ENCODE assay signal across 1 cellular context in the genomic region with DNA sequence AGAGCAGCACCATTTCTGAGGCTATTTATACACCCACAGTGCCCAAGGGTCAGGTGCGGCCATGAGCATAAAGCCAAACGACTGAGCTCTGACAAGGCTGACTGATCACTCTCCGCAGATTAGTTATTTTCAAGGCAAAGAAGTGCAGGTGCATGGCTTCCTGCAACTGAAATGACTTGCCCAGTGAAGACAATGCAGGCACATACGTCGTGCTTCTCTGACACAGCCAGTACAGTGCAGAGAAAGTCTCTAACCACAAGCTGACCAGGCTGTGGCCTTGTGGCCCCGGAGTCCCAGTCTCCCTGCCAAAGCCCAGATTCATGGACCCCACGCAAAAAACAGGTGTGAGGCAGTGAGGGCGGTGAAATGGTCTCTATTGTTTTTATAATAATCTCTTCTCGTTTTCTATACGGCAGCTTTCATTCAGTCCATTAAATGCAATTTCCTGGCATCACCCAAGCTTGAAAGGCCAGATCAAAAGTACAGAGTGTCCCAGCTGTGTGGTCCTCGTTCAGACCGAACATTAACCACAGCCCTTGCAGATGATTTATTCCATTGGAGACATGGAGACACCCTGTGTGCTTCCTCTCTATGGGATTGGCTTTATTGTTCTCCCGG.
TF ChIP-seq lines count a peak whose summit lies in the region.

No MANE protein-coding gene starts in this region.

TF ChIP-seq in SK-N-SH, 30 proteins besides CTCF, POLR2A, EP300 and RAD21 (continued from another document):
- TF ChIP-seq, protein P1, sequence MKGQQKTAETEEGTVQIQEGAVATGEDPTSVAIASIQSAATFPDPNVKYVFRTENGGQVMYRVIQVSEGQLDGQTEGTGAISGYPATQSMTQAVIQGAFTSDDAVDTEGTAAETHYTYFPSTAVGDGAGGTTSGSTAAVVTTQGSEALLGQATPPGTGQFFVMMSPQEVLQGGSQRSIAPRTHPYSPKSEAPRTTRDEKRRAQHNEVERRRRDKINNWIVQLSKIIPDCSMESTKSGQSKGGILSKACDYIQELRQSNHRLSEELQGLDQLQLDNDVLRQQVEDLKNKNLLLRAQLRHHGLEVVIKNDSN (IDR thresholded peaks at IDR 0.05; ENCODE audit: borderline replicate concordance, low read depth): no peak
- TF ChIP-seq TEAD4 (IDR thresholded peaks at IDR 0.05; ENCODE audit: borderline replicate concordance, insufficient read depth): no peak
- no peak for TF ChIP-seq FOSL2 (IDR thresholded peaks at IDR 0.05; ENCODE audit: borderline replicate concordance, low read depth)
- TF ChIP-seq, protein P2, sequence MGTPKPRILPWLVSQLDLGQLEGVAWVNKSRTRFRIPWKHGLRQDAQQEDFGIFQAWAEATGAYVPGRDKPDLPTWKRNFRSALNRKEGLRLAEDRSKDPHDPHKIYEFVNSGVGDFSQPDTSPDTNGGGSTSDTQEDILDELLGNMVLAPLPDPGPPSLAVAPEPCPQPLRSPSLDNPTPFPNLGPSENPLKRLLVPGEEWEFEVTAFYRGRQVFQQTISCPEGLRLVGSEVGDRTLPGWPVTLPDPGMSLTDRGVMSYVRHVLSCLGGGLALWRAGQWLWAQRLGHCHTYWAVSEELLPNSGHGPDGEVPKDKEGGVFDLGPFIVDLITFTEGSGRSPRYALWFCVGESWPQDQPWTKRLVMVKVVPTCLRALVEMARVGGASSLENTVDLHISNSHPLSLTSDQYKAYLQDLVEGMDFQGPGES (IDR thresholded peaks at IDR 0.05; ENCODE audit: low read depth, low read length): no peak
- no peak for TF ChIP-seq GABPA (IDR thresholded peaks at IDR 0.05; ENCODE audit: low read depth)
- TF ChIP-seq FOXJ3 (CRISPR knock-in tag; IDR thresholded peaks at IDR 0.05): no peak
- TF ChIP-seq ELF1 (IDR thresholded peaks at IDR 0.05): no peak
- TF ChIP-seq MEF2A (IDR thresholded peaks at IDR 0.05; ENCODE audit: borderline replicate concordance, low read depth): no peak
- no peak for TF ChIP-seq SIN3A (IDR thresholded peaks at IDR 0.05; ENCODE audit: borderline replicate concordance, low read depth, low read length)
